ENCODE assay signal across 1 cellular context in genomic region chr9:106963684-106964083, GRCh38.
TF ChIP-seq lines count a peak whose summit lies in the region.

No MANE protein-coding gene starts in this region.

TF ChIP-seq in HepG2, 621 proteins besides CTCF, POLR2A, EP300 and RAD21 (continued from another document):
- TF ChIP-seq ZNF646 (CRISPR knock-in tag; IDR thresholded peaks at IDR 0.05) (no peak), HOMEZ (CRISPR knock-in tag; IDR thresholded peaks at IDR 0.05; ENCODE audit: low read depth) (no peak), ZNF788 (CRISPR knock-in tag; IDR thresholded peaks at IDR 0.05; ENCODE audit: borderline replicate concordance) (no peak), ZEB1 (IDR thresholded peaks at IDR 0.05; ENCODE audit: insufficient replicate concordance, low read depth) (no peak), ZBED4 (CRISPR knock-in tag; IDR thresholded peaks at IDR 0.05; ENCODE audit: borderline replicate concordance) (no peak), ELF3 (CRISPR knock-in tag; IDR thresholded peaks at IDR 0.05) (no peak), RERE (CRISPR knock-in tag; IDR thresholded peaks at IDR 0.05; ENCODE audit: low read depth) (no peak), ZBTB1 (CRISPR knock-in tag; IDR thresholded peaks at IDR 0.05; ENCODE audit: borderline replicate concordance) (no peak)
